In genomic region chr9:130451509-130452388, GRCh38 we compare ENCODE assay signal across 8 cellular contexts. TPM values are rescaled to one million over a fixed set of nuclear protein-coding genes. Genes with fewer than 3 reads are reported as not detected.
DNase-seq lines count a peak whose midpoint lies in the region; ATAC-seq and TF ChIP-seq lines count a peak whose summit lies in the region.

No MANE protein-coding gene starts in this region.

- intact Hi-C loops in Right ventricle myocardium inferior (cut with DNase I) = loop anchor here (5.0 kb wide), 2 partner anchors 126 to 181 kb away; partner anchors contain the start of gene FUBP3

- H3K27ac Mint-ChIP-seq in activated naive CD8-positive, alpha-beta T cell treated with anti-CD3 and anti-CD28 coated beads, Interleukin-2, amount 50 U/mL, for 24 hours = no peak overlapping the region
- H3K27ac Mint-ChIP-seq in activated naive CD8-positive, alpha-beta T cell treated with anti-CD3 and anti-CD28 coated beads for 36 hours = no peak overlapping the region
- no peak overlapping the region for H3K27ac Mint-ChIP-seq in activated CD4-positive, alpha-beta memory T cell treated with anti-CD3 and anti-CD28 coated beads, Interleukin-2, amount 10 ng/mL, durations not matched to agents 7 days and 5 days

- H3K4me1 Mint-ChIP-seq in activated naive CD8-positive, alpha-beta T cell treated with anti-CD3 and anti-CD28 coated beads, Interleukin-2, amount 50 U/mL, for 24 hours = peaks cover 5% of the 10 kb centered on the region
- H3K4me1 Mint-ChIP-seq in activated naive CD8-positive, alpha-beta T cell treated with anti-CD3 and anti-CD28 coated beads for 36 hours = peaks cover 5% of the 10 kb centered on the region
- H3K4me1 Mint-ChIP-seq in activated CD4-positive, alpha-beta memory T cell treated with anti-CD3 and anti-CD28 coated beads, Interleukin-2, amount 10 ng/mL, durations not matched to agents 7 days and 5 days = peaks cover 18% of the 10 kb centered on the region

- TF ChIP-seq CTCF in retinal pigment epithelial cell (conservative IDR thresholded peaks at IDR 0.05; ENCODE audit: low read depth, low read length) = peak; percentile 76

- no peaks in the 10 kb centered on the region for H3K9me3 Mint-ChIP-seq in activated naive CD8-positive, alpha-beta T cell treated with anti-CD3 and anti-CD28 coated beads, Interleukin-2, amount 50 U/mL, for 24 hours
- no peaks in the 10 kb centered on the region for H3K9me3 Mint-ChIP-seq in activated naive CD8-positive, alpha-beta T cell treated with anti-CD3 and anti-CD28 coated beads for 36 hours
- H3K9me3 Mint-ChIP-seq in activated CD4-positive, alpha-beta memory T cell treated with anti-CD3 and anti-CD28 coated beads, Interleukin-2, amount 10 ng/mL, durations not matched to agents 7 days and 5 days = no peaks in the 10 kb centered on the region

- H3K36me3 Mint-ChIP-seq in activated naive CD8-positive, alpha-beta T cell treated with anti-CD3 and anti-CD28 coated beads, Interleukin-2, amount 50 U/mL, for 24 hours (ENCODE audit: low read depth) = no peaks in the 10 kb centered on the region
- H3K36me3 Mint-ChIP-seq in activated naive CD8-positive, alpha-beta T cell treated with anti-CD3 and anti-CD28 coated beads for 36 hours = no peaks in the 10 kb centered on the region
- H3K36me3 Mint-ChIP-seq in activated CD4-positive, alpha-beta memory T cell treated with anti-CD3 and anti-CD28 coated beads, Interleukin-2, amount 10 ng/mL, durations not matched to agents 7 days and 5 days (ENCODE audit: low read depth) = no peaks in the 10 kb centered on the region

- POLR2A ChIA-PET in activated CD4-positive, alpha-beta memory T cell treated with anti-CD3 and anti-CD28 coated beads, Interleukin-2, amount 10 ng/mL, durations not matched to agents 7 days and 5 days (lab: Charles Lee) = no interaction called here

- CTCF ChIA-PET in activated CD4-positive, alpha-beta memory T cell treated with anti-CD3 and anti-CD28 coated beads, Interleukin-2, amount 10 ng/mL, durations not matched to agents 7 days and 5 days (lab: Charles Lee) = no interaction called here

- ATAC-seq in activated naive CD8-positive, alpha-beta T cell treated with anti-CD3 and anti-CD28 coated beads, Interleukin-2, amount 50 U/mL, for 24 hours = no peak
- ATAC-seq in Right ventricle myocardium inferior = peak; percentile 75
- no peak for ATAC-seq in GM21786 (IDR thresholded peaks at IDR 0.05; ENCODE audit: unreplicated experiment)
- no peak for ATAC-seq in HG03025 (IDR thresholded peaks at IDR 0.05; ENCODE audit: low FRiP score, unreplicated experiment)

- DNase-seq in activated naive CD8-positive, alpha-beta T cell treated with anti-CD3 and anti-CD28 coated beads, Interleukin-2, amount 50 U/mL, for 24 hours = peak; percentile 34
- DNase-seq in activated naive CD8-positive, alpha-beta T cell treated with anti-CD3 and anti-CD28 coated beads for 36 hours = no peak
- DNase-seq in NCI-H2081 treated with DMSO at 0.1 percent for 48 hours (lab: John Stamatoyannopoulos, UW) = peak; percentile 37
- peak; percentile 24 for DNase-seq in activated CD4-positive, alpha-beta memory T cell treated with anti-CD3 and anti-CD28 coated beads, Interleukin-2, amount 10 ng/mL, durations not matched to agents 7 days and 5 days
- peak; percentile 87 for DNase-seq in Right ventricle myocardium inferior (ENCODE audit: missing footprints)
- peak; percentile 91 for DNase-seq in retinal pigment epithelial cell (ENCODE audit: low read depth)

- H3K4me3 ChIP-seq in retinal pigment epithelial cell (ENCODE audit: low read length) = no peak overlapping the region

- H3K4me3 Mint-ChIP-seq in activated naive CD8-positive, alpha-beta T cell treated with anti-CD3 and anti-CD28 coated beads, Interleukin-2, amount 50 U/mL, for 24 hours = no peak overlapping the region
- no peak overlapping the region for H3K4me3 Mint-ChIP-seq in activated naive CD8-positive, alpha-beta T cell treated with anti-CD3 and anti-CD28 coated beads for 36 hours
- no peak overlapping the region for H3K4me3 Mint-ChIP-seq in activated CD4-positive, alpha-beta memory T cell treated with anti-CD3 and anti-CD28 coated beads, Interleukin-2, amount 10 ng/mL, durations not matched to agents 7 days and 5 days

- peaks cover 25% of the 10 kb centered on the region for H3K27me3 Mint-ChIP-seq in activated naive CD8-positive, alpha-beta T cell treated with anti-CD3 and anti-CD28 coated beads, Interleukin-2, amount 50 U/mL, for 24 hours
- peaks cover 35% of the 10 kb centered on the region for H3K27me3 Mint-ChIP-seq in activated naive CD8-positive, alpha-beta T cell treated with anti-CD3 and anti-CD28 coated beads for 36 hours
- peaks cover 3% of the 10 kb centered on the region for H3K27me3 Mint-ChIP-seq in activated CD4-positive, alpha-beta memory T cell treated with anti-CD3 and anti-CD28 coated beads, Interleukin-2, amount 10 ng/mL, durations not matched to agents 7 days and 5 days

RNA-seq across cellular contexts. Expression of gene ASS1, which starts 7.0 kb away (rescaled TPM):
- 1 to 10 TPM; 5.1 TPM for total RNA-seq in activated naive CD8-positive, alpha-beta T cell treated with anti-CD3 and anti-CD28 coated beads for 36 hours
- 10 to 100 TPM in 1 of 2 experiments, 1 to 10 TPM in 1; 8.6 to 10.1 TPM for total RNA-seq in activated CD4-positive, alpha-beta memory T cell treated with anti-CD3 and anti-CD28 coated beads, Interleukin-2, amount 10 ng/mL, durations not matched to agents 7 days and 5 days
- total RNA-seq in Right ventricle myocardium inferior = 84.8 TPM
